In genomic region chr22:40308999-40309578, GRCh38 we compare ENCODE assay signal across 15 cellular contexts. TPM values are rescaled to one million over a fixed set of nuclear protein-coding genes. Genes with fewer than 3 reads are reported as not detected.
DNase-seq lines count a peak whose midpoint lies in the region; ATAC-seq and TF ChIP-seq lines count a peak whose summit lies in the region.
"Had no signal": no experiment of that assay in that cellular context is flagged by ENCODE, and none has a peak within 500 bp of the region (broad histone marks: within the 10 kb centered on the region; RNA-seq: fewer than 3 reads in every experiment).

No MANE protein-coding gene starts in this region.

- H3K36me3 Mint-ChIP-seq in activated CD4-positive, alpha-beta T cell treated with anti-CD3 and anti-CD28 coated beads for 36 hours (ENCODE audit: low read depth) = peaks cover 43% of the 10 kb centered on the region
- H3K36me3 Mint-ChIP-seq in activated CD8-positive, alpha-beta T cell treated with anti-CD3 and anti-CD28 coated beads for 36 hours (ENCODE audit: low read depth) = peaks cover 36% of the 10 kb centered on the region

- no peaks in the 10 kb centered on the region for H3K9me3 Mint-ChIP-seq in activated CD4-positive, alpha-beta T cell treated with anti-CD3 and anti-CD28 coated beads for 36 hours (ENCODE audit: low read depth)
- H3K9me3 Mint-ChIP-seq in activated CD8-positive, alpha-beta T cell treated with anti-CD3 and anti-CD28 coated beads for 36 hours = no peaks in the 10 kb centered on the region
- H3K9me3 Mint-ChIP-seq: neural crest cell had no signal

- CTCF ChIA-PET in activated CD4-positive, alpha-beta T cell treated with anti-CD3 and anti-CD28 coated beads for 36 hours (lab: Charles Lee) = interaction anchor here (1.1 to 2.0 kb wide), 4 partner anchors 12 to 40 kb away, joined by 3 to 7 read pairs (median 4); no protein-coding TSS in a partner anchor
- CTCF ChIA-PET in activated CD8-positive, alpha-beta T cell treated with anti-CD3 and anti-CD28 coated beads for 36 hours (lab: Charles Lee) = interaction anchor here (1.0 to 3.6 kb wide), 5 partner anchors 8 to 39 kb away, joined by 3 to 21 read pairs (median 4); partner anchors contain the start of gene ADSL

- H3K27ac Mint-ChIP-seq in activated CD4-positive, alpha-beta T cell treated with anti-CD3 and anti-CD28 coated beads for 36 hours = peak overlapping the region; percentile 43
- H3K27ac Mint-ChIP-seq in activated CD8-positive, alpha-beta T cell treated with anti-CD3 and anti-CD28 coated beads for 36 hours = peak overlapping the region; percentile 75

- H3K4me1 ChIP-seq in gastroesophageal sphincter = peaks cover 17 to 67% (median 38%) of the 10 kb centered on the region in 3 donors
- peaks cover 7% of the 10 kb centered on the region for H3K4me1 ChIP-seq in suprapubic skin
- H3K4me1 ChIP-seq in foreskin keratinocyte = no peaks in the 10 kb centered on the region

- H3K9me3 ChIP-seq in gastroesophageal sphincter = no peaks in the 10 kb centered on the region
- no peaks in the 10 kb centered on the region for H3K9me3 ChIP-seq in suprapubic skin

- no peak for DNase-seq in activated CD4-positive, alpha-beta T cell treated with anti-CD3 and anti-CD28 coated beads for 36 hours
- DNase-seq in activated CD4-positive, alpha-beta T cell treated with anti-CD3 and anti-CD28 coated beads, Interleukin-2, amount 50 U/mL, for 4 hours = no peak
- no peak for DNase-seq in activated CD8-positive, alpha-beta T cell treated with anti-CD3 and anti-CD28 coated beads for 36 hours
- no peak for DNase-seq in suprapubic skin (ENCODE audit: low spot score in 2 of 2)
- no peak for DNase-seq in foreskin keratinocyte
- no peak for DNase-seq in retina
- DNase-seq: activated CD4-positive, alpha-beta T cell treated with anti-CD3 and anti-CD28 coated beads for 48 hours; MM.1S; NCI-H2029 treated with DMSO at 0.1 percent for 48 hours; NCI-H510A treated with DMSO at 0.1 percent for 48 hours; T1000 had no signal

- TF ChIP-seq EP300 in gastroesophageal sphincter (IDR thresholded peaks at IDR 0.05) = no peak
- TF ChIP-seq EP300 in suprapubic skin (IDR thresholded peaks at IDR 0.05) = no peak

- H3K27me3 ChIP-seq in gastroesophageal sphincter (no peaks in the 10 kb centered on the region), suprapubic skin (no peaks in the 10 kb centered on the region), foreskin keratinocyte (no peaks in the 10 kb centered on the region)

- H3K27me3 Mint-ChIP-seq in activated CD4-positive, alpha-beta T cell treated with anti-CD3 and anti-CD28 coated beads for 36 hours = no peaks in the 10 kb centered on the region
- H3K27me3 Mint-ChIP-seq in activated CD8-positive, alpha-beta T cell treated with anti-CD3 and anti-CD28 coated beads for 36 hours = no peaks in the 10 kb centered on the region

- TF ChIP-seq POLR2A in gastroesophageal sphincter (IDR thresholded peaks at IDR 0.05) (no peak), suprapubic skin (IDR thresholded peaks at IDR 0.05) (no peak)

- ATAC-seq in activated CD4-positive, alpha-beta T cell treated with anti-CD3 and anti-CD28 coated beads for 36 hours = no peak
- peak; percentile 37 for ATAC-seq in activated CD8-positive, alpha-beta T cell treated with anti-CD3 and anti-CD28 coated beads for 36 hours
- ATAC-seq in gastroesophageal sphincter (no peak), foreskin keratinocyte (no peak), GM18502 (IDR thresholded peaks at IDR 0.05; ENCODE audit: poor library complexity, unreplicated experiment) (no peak)
- ATAC-seq: HepG2 had no signal

- no peak for TF ChIP-seq CTCF in activated CD8-positive, alpha-beta T cell treated with anti-CD3 and anti-CD28 coated beads for 36 hours (IDR thresholded peaks at IDR 0.05)
- TF ChIP-seq CTCF in gastroesophageal sphincter (IDR thresholded peaks at IDR 0.05) (no peak), suprapubic skin (IDR thresholded peaks at IDR 0.05) (no peak), foreskin keratinocyte (conservative IDR thresholded peaks at IDR 0.05) (no peak)

- H3K4me3 ChIP-seq in gastroesophageal sphincter (no peak overlapping the region), suprapubic skin (no peak overlapping the region)

- H3K27ac ChIP-seq in gastroesophageal sphincter (peak overlapping the region; percentile 39 to 84 (median 79)), suprapubic skin (peak overlapping the region; percentile 69), foreskin keratinocyte (no peak overlapping the region)

- H3K36me3 ChIP-seq in gastroesophageal sphincter = peaks cover 2 to 67% of the 10 kb centered on the region in 2 donors
- H3K36me3 ChIP-seq in suprapubic skin = peaks cover 88% of the 10 kb centered on the region

- intact Hi-C loops in activated CD4-positive, alpha-beta T cell treated with anti-CD3 and anti-CD28 coated beads for 36 hours (cut with DNase I, micrococcal nuclease) = no loop called here
- intact Hi-C loops in activated CD8-positive, alpha-beta T cell treated with anti-CD3 and anti-CD28 coated beads for 36 hours (cut with micrococcal nuclease) = loop anchor here (10.0 kb wide), 1 partner anchor 54 kb away; no protein-coding TSS in a partner anchor

- H3K4me1 Mint-ChIP-seq in activated CD4-positive, alpha-beta T cell treated with anti-CD3 and anti-CD28 coated beads for 36 hours = peaks cover 27% of the 10 kb centered on the region
- peaks cover 37% of the 10 kb centered on the region for H3K4me1 Mint-ChIP-seq in activated CD8-positive, alpha-beta T cell treated with anti-CD3 and anti-CD28 coated beads for 36 hours (ENCODE audit: low read depth)

- no peak overlapping the region for H3K4me3 Mint-ChIP-seq in activated CD4-positive, alpha-beta T cell treated with anti-CD3 and anti-CD28 coated beads for 36 hours
- H3K4me3 Mint-ChIP-seq in activated CD8-positive, alpha-beta T cell treated with anti-CD3 and anti-CD28 coated beads for 36 hours = no peak overlapping the region
- H3K4me3 Mint-ChIP-seq: neural crest cell had no signal

- WGBS in gastroesophageal sphincter (ENCODE audit: low coverage in 1 of 2), 2 donors = 46 to 51% methylated on average over 6 of the region's 6 CpGs
- WGBS in suprapubic skin = 85% methylated on average over 6 of the region's 6 CpGs

- POLR2A ChIA-PET in activated CD4-positive, alpha-beta T cell treated with anti-CD3 and anti-CD28 coated beads for 36 hours (lab: Charles Lee) = no interaction called here
- POLR2A ChIA-PET in activated CD8-positive, alpha-beta T cell treated with anti-CD3 and anti-CD28 coated beads for 36 hours (lab: Charles Lee) = interaction anchor here (1.0 to 2.8 kb wide), 4 partner anchors 8 to 132 kb away, joined by 3 to 12 read pairs (median 6); no protein-coding TSS in a partner anchor

RNA-seq across cellular contexts. Expression of gene ADSL, which starts 37.2 kb away (rescaled TPM):
- 100 to 1,000 TPM; 125 to 172 TPM for total RNA-seq in activated CD4-positive, alpha-beta T cell treated with anti-CD3 and anti-CD28 coated beads for 36 hours
- 100 to 1,000 TPM; 160 to 169 TPM for total RNA-seq in activated CD8-positive, alpha-beta T cell treated with anti-CD3 and anti-CD28 coated beads for 36 hours
- total RNA-seq in gastroesophageal sphincter (100 to 1,000 TPM in 1 of 4 donors, 10 to 100 TPM in 3; 81.0 to 101 (median 87.2) TPM), suprapubic skin (10 to 100 TPM; 41.8 to 51.7 (median 45.2) TPM), foreskin keratinocyte (90.6 and 97.4 TPM in 2 replicates)
- polyA plus RNA-seq in foreskin keratinocyte = 82.9 and 91.1 TPM in 2 replicates
